Comparison of ENCODE assay signal across 9 cellular contexts in genomic region chr19:38210458-38210987, GRCh38. TPM values are rescaled to one million over a fixed set of nuclear protein-coding genes. Genes with fewer than 3 reads are reported as not detected.
DNase-seq lines count a peak whose midpoint lies in the region; ATAC-seq and TF ChIP-seq lines count a peak whose summit lies in the region.
"Had no signal": no experiment of that assay in that cellular context is flagged by ENCODE, and none has a peak within 500 bp of the region (broad histone marks: within the 10 kb centered on the region; RNA-seq: fewer than 3 reads in every experiment).

No MANE protein-coding gene starts in this region.

- in situ Hi-C loops in Panc1 (cut with HindIII; ENCODE audit: low pct_unique_long_range_greater_than_20kb, low sequenced_read_pairs): no loop called here

- H3K27me3 ChIP-seq in Panc1 (ENCODE audit: control insufficient read depth, insufficient read depth, low read length) (no peaks in the 10 kb centered on the region), heart right ventricle (peaks cover 7 to 66% (median 36%) of the 10 kb centered on the region in 7 donors), parathyroid adenoma (ENCODE audit: control insufficient read depth, insufficient read depth, low read length) (no peaks in the 10 kb centered on the region)

- H2AFZ ChIP-seq in parathyroid adenoma: peak overlapping the region; percentile 60

- H3K4me3 ChIP-seq in Panc1 (ENCODE audit: low read depth in 2 of 2, low read length in 2 of 2): no peak overlapping the region
- peak overlapping the region in 6 of 10 donors; percentile 25 to 43 (median 38) for H3K4me3 ChIP-seq in heart right ventricle
- H3K4me3 ChIP-seq in parathyroid adenoma (ENCODE audit: low read depth, low read length): no peak overlapping the region

- POLR2A ChIA-PET in Panc1 (lab: Charles Lee): no interaction called here

- H3K79me2 ChIP-seq in parathyroid adenoma: no peaks in the 10 kb centered on the region

- BruUV-seq in Panc1 (replicated peaks; lab: Mats Ljungman, UMichigan): no TSS peak

- H3K9ac ChIP-seq in parathyroid adenoma: no peak overlapping the region

- H3K4me1 ChIP-seq in Panc1 (ENCODE audit: control insufficient read depth, insufficient read depth, low read length) (peaks cover 18% of the 10 kb centered on the region), heart right ventricle (peaks cover 3 to 30% (median 23%) of the 10 kb centered on the region in 9 donors), parathyroid adenoma (peaks cover 22% of the 10 kb centered on the region)

- DNase-seq in DMS53 treated with DMSO at 0.1 percent for 48 hours (lab: John Stamatoyannopoulos, UW; ENCODE audit: unreplicated experiment) (peak; percentile 41), Panc1 (ENCODE audit: low read depth, low spot score) (no peak), heart right ventricle (peak; percentile 62 to 71), Kasumi-1 (lab: John Stamatoyannopoulos, UW) (no peak)

- 4 to 5% methylated on average over 24 of the region's 24 CpGs for WGBS in heart right ventricle, 2 donors

- ATAC-seq in Panc1 (peak; percentile 6; the same call in 1 of the 2 replicates), heart right ventricle (peak; percentile 45 to 80 (median 72)), HG03097 (IDR thresholded peaks at IDR 0.05; ENCODE audit: low FRiP score, unreplicated experiment) (no peak), GM18519 (IDR thresholded peaks at IDR 0.05; ENCODE audit: low FRiP score, unreplicated experiment) (no peak), GM21825 (IDR thresholded peaks at IDR 0.05; ENCODE audit: unreplicated experiment) (no peak)

- no peak overlapping the region for H3K27ac ChIP-seq in Panc1 (ENCODE audit: low read length)
- H3K27ac ChIP-seq in heart right ventricle: peak overlapping the region in 9 of 10 donors; percentile 21 to 87 (median 76)
- H3K27ac ChIP-seq in parathyroid adenoma: no peak overlapping the region

- H3K36me3 ChIP-seq in Panc1 (ENCODE audit: control insufficient read depth, insufficient read depth, low read length) (no peaks in the 10 kb centered on the region), heart right ventricle (peaks cover 0 to 22% (median 6%) of the 10 kb centered on the region in 9 donors), parathyroid adenoma (ENCODE audit: control insufficient read depth, insufficient read depth, low read length) (no peaks in the 10 kb centered on the region)

- H3K4me2 ChIP-seq in parathyroid adenoma (ENCODE audit: low read length): peak overlapping the region; percentile 28

- CTCF ChIA-PET in Panc1 (lab: Charles Lee): no interaction called here

- intact Hi-C loops in Panc1 (cut with micrococcal nuclease; ENCODE audit: unreplicated experiment) (no loop called here), heart right ventricle (cut with DNase I) (loop anchor here in 1 of 10 donors (10.0 kb wide), 1 partner anchor 66 kb away; no protein-coding TSS in a partner anchor)

- H3K9me3 ChIP-seq in Panc1 (ENCODE audit: control insufficient read depth, insufficient read depth, low read depth, low read length): no peaks in the 10 kb centered on the region
- H3K9me3 ChIP-seq in heart right ventricle: no peaks in the 10 kb centered on the region
- no peaks in the 10 kb centered on the region for H3K9me3 ChIP-seq in parathyroid adenoma (ENCODE audit: control insufficient read depth, low read length)

- TF ChIP-seq CTCF in Panc1 (IDR thresholded peaks at IDR 0.05): no peak
- no peak for TF ChIP-seq CTCF in heart right ventricle (IDR thresholded peaks at IDR 0.05)
- TF ChIP-seq CTCF in parathyroid adenoma (IDR thresholded peaks at IDR 0.05): no peak

RNA-seq across cellular contexts. Expression of gene DPF1, which starts 13.5 kb away (rescaled TPM):
- total RNA-seq in Panc1 (2021; ENCODE audit: unreplicated experiment) (7.5 TPM), heart right ventricle (under 1 TPM in 6 of 10 donors, not detected in 4; 0.16 to 0.72 (median 0.30) TPM)
- polyA plus RNA-seq in Panc1 (2012; ENCODE audit: insufficient read length): 5.0 TPM
- under 1 TPM in 1 of 2 donors, not detected in 1; 0.09 TPM for polyA plus RNA-seq in heart right ventricle

RNA-seq across cellular contexts. Expression of gene PPP1R14A, which starts 45.7 kb away (rescaled TPM):
- total RNA-seq in Panc1 (2021; ENCODE audit: unreplicated experiment) (356 TPM), heart right ventricle (10 to 100 TPM; 11.2 to 82.6 (median 20.7) TPM)
- 915 TPM for polyA plus RNA-seq in Panc1 (2012; ENCODE audit: insufficient read length)
- polyA plus RNA-seq in heart right ventricle: 100 to 1,000 TPM in 1 of 2 donors, 10 to 100 TPM in 1; 45.4 to 184 TPM
- total RNA-seq: M059J had no signal

RNA-seq across cellular contexts. Expression of gene SPINT2, which starts 53.9 kb away (rescaled TPM):
- total RNA-seq in Panc1 (2021; ENCODE audit: unreplicated experiment) (1,006 TPM), heart right ventricle (10 to 100 TPM in 7 of 10 donors, 1 to 10 TPM in 3; 4.5 to 29.2 (median 12.7) TPM)
- 1,788 TPM for polyA plus RNA-seq in Panc1 (2012; ENCODE audit: insufficient read length)
- 10 to 100 TPM in 1 of 2 donors, 1 to 10 TPM in 1; 3.4 to 12.7 TPM for polyA plus RNA-seq in heart right ventricle

Comparison
In these comparisons a context has a peak if more than half of its experiments do, and no peak if none do; other contexts are left out.
1. DNase-seq: peak in DMS53 treated with DMSO at 0.1 percent for 48 hours (single experiment) and heart right ventricle (2 of 2); none in Panc1 (single experiment) and Kasumi-1 (0 of 2).
2. ATAC-seq: peak in Panc1 (single experiment) and heart right ventricle (8 of 8); none in HG03097 (single experiment), GM18519 (single experiment) and GM21825 (single experiment).
3. H3K27ac ChIP-seq: peak in heart right ventricle (9 of 10); none in Panc1 (single experiment) and parathyroid adenoma (single experiment).
4. H3K4me3 ChIP-seq: peak in heart right ventricle (6 of 10); none in Panc1 (0 of 2) and parathyroid adenoma (single experiment).
5. RNA of gene SPINT2, which starts 53.9 kb away (total RNA-seq): 1,006 TPM in Panc1 (single experiment); 4.5 to 29.2 TPM in heart right ventricle; every median in the first group is over 10 times any median in the second.